8 cellular contexts compared by ENCODE assay signal in genomic region chr1:40153073-40153770, GRCh38. TPM values are rescaled to one million over a fixed set of nuclear protein-coding genes. Genes with fewer than 3 reads are reported as not detected.
DNase-seq lines count a peak whose midpoint lies in the region; ATAC-seq, FAIRE-seq and TF ChIP-seq lines count a peak whose summit lies in the region.

No MANE protein-coding gene starts in this region.

- 2% methylated on average over 2 of the region's 2 CpGs for WGBS in hepatocyte (ENCODE audit: low lambda C conversion rate, missing lambda C conversion rate)
- WGBS in small intestine, 3 donors: 0 to 2% (median 0%) methylated on average over 2 of the region's 2 CpGs

- no peaks in the 10 kb centered on the region for H3K79me2 ChIP-seq in hepatocyte

- TF ChIP-seq CTCF in AG04450 (IDR thresholded peaks at IDR 0.05; ENCODE audit: low read depth, low read length) (peak; percentile 80), hepatocyte (IDR thresholded peaks at IDR 0.05; ENCODE audit: poor library complexity) (peak; percentile 77)

- H3K27me3 Mint-ChIP-seq in activated naive CD8-positive, alpha-beta T cell treated with anti-CD3 and anti-CD28 coated beads, Interleukin-2, amount 50 U/mL, for 24 hours: peaks cover 3% of the 10 kb centered on the region

- peak overlapping the region; percentile 39 for H3K4me2 ChIP-seq in hepatocyte

- CTCF ChIA-PET in AG04450 (lab: Charles Lee): interaction anchor here (0.6 to 6.4 kb wide), 59 partner anchors 10 to 286 kb away, joined by 3 to 283 read pairs (median 5); partner anchors contain the start of gene COL9A2

- H3K27me3 ChIP-seq in AG04450 (ENCODE audit: control insufficient read depth, insufficient read depth, low read length) (peaks cover 2% of the 10 kb centered on the region), hepatocyte (peaks cover 7% of the 10 kb centered on the region), small intestine (ENCODE audit: control insufficient read depth in 2 of 2, insufficient read depth in 2 of 2, low read length in 2 of 2) (no peaks in the 10 kb centered on the region)

- DNase-seq in AG04450 (ENCODE audit: low read depth, low spot score): peak; percentile 23
- DNase-seq in GM03348 (ENCODE audit: low spot score): peak; percentile 52
- DNase-seq in NCI-H748 treated with DMSO at 0.1 percent for 48 hours (lab: John Stamatoyannopoulos, UW): peak; percentile 95
- DNase-seq in activated naive CD8-positive, alpha-beta T cell treated with anti-CD3 and anti-CD28 coated beads, Interleukin-2, amount 50 U/mL, for 24 hours: no peak
- DNase-seq in hepatocyte (ENCODE audit: low spot score): peak; percentile 61
- peak; percentile 65 for DNase-seq in small intestine
- DNase-seq in NK-92 (lab: John Stamatoyannopoulos, UW; ENCODE audit: unreplicated experiment): no peak

- H3K4me1 ChIP-seq in hepatocyte (ENCODE audit: insufficient read depth): no peaks in the 10 kb centered on the region
- H3K4me1 ChIP-seq in small intestine (ENCODE audit: control insufficient read depth in 2 of 2, insufficient read depth in 1 of 2, low read depth in 1 of 2, low read length in 1 of 2): no peaks in the 10 kb centered on the region

- POLR2A ChIA-PET in AG04450 (lab: Yijun Ruan, JAX): no interaction called here

- peak; percentile 63 for ATAC-seq in HG03280 (IDR thresholded peaks at IDR 0.05; ENCODE audit: unreplicated experiment)
- no peak for ATAC-seq in activated naive CD8-positive, alpha-beta T cell treated with anti-CD3 and anti-CD28 coated beads, Interleukin-2, amount 50 U/mL, for 24 hours

- H3K4me3 Mint-ChIP-seq in activated naive CD8-positive, alpha-beta T cell treated with anti-CD3 and anti-CD28 coated beads, Interleukin-2, amount 50 U/mL, for 24 hours: no peak overlapping the region

- peaks cover 13% of the 10 kb centered on the region for H3K4me1 Mint-ChIP-seq in activated naive CD8-positive, alpha-beta T cell treated with anti-CD3 and anti-CD28 coated beads, Interleukin-2, amount 50 U/mL, for 24 hours

- no peak for FAIRE-seq in small intestine (lab: Jason Lieb, UNC)

- H3K9me3 ChIP-seq in AG04450 (ENCODE audit: control insufficient read depth, insufficient read depth, low read length) (no peaks in the 10 kb centered on the region), hepatocyte (ENCODE audit: low read depth) (no peaks in the 10 kb centered on the region), small intestine (ENCODE audit: control insufficient read depth, low read depth) (no peaks in the 10 kb centered on the region)

- H3K36me3 ChIP-seq in hepatocyte (replicated peaks; ENCODE audit: insufficient read depth, low read depth) (no peaks in the 10 kb centered on the region), small intestine (ENCODE audit: control insufficient read depth in 2 of 2, insufficient read depth in 2 of 2, low read length in 2 of 2) (no peaks in the 10 kb centered on the region)

- H4K20me1 ChIP-seq in hepatocyte (ENCODE audit: insufficient read depth, poor library complexity, severe bottlenecking): no peaks in the 10 kb centered on the region

- H3K4me3 ChIP-seq in AG04450 (ENCODE audit: low read depth, low read length) (no peak overlapping the region), hepatocyte (no peak overlapping the region), small intestine (ENCODE audit: low read depth in 1 of 2, low read length in 2 of 2) (no peak overlapping the region)

- no peaks in the 10 kb centered on the region for H3K9me2 ChIP-seq in hepatocyte (replicated peaks; ENCODE audit: insufficient read depth)

- peak overlapping the region; percentile 61 for H2AFZ ChIP-seq in hepatocyte

- no peaks in the 10 kb centered on the region for H3K36me3 Mint-ChIP-seq in activated naive CD8-positive, alpha-beta T cell treated with anti-CD3 and anti-CD28 coated beads, Interleukin-2, amount 50 U/mL, for 24 hours (ENCODE audit: low read depth)

- peak overlapping the region; percentile 11 for H3K27ac Mint-ChIP-seq in activated naive CD8-positive, alpha-beta T cell treated with anti-CD3 and anti-CD28 coated beads, Interleukin-2, amount 50 U/mL, for 24 hours

- no peak overlapping the region for H3K27ac ChIP-seq in AG04450 (ENCODE audit: low read depth, low read length)
- H3K27ac ChIP-seq in hepatocyte: no peak overlapping the region
- H3K27ac ChIP-seq in small intestine (ENCODE audit: low read depth in 1 of 2, low read length in 1 of 2): no peak overlapping the region

- no peaks in the 10 kb centered on the region for H3K9me3 Mint-ChIP-seq in activated naive CD8-positive, alpha-beta T cell treated with anti-CD3 and anti-CD28 coated beads, Interleukin-2, amount 50 U/mL, for 24 hours

RNA-seq across cellular contexts. Expression of gene RLF, which starts 8.0 kb away (rescaled TPM):
- polyA plus RNA-seq in AG04450 (2011; rRNA removed) (7.4 and 11.0 TPM in 2 replicates), hepatocyte (3.9 and 5.6 TPM in 2 replicates), small intestine (1 to 10 TPM; 3.2 to 4.5 (median 3.8) TPM)
- 8.8 and 19.5 TPM in 2 replicates for polyA minus RNA-seq in AG04450 (2011; rRNA and poly(A)+ RNA removed)
- total RNA-seq in hepatocyte: 17.4 and 18.8 TPM in 2 replicates

RNA-seq across cellular contexts. Expression of gene PPT1, which starts 56.2 kb away (rescaled TPM):
- polyA plus RNA-seq in AG04450 (2011; rRNA removed): 44.2 and 45.1 TPM in 2 replicates
- polyA minus RNA-seq in AG04450 (2011; rRNA and poly(A)+ RNA removed): 23.4 and 36.8 TPM in 2 replicates
- 64.2 and 86.5 TPM in 2 replicates for total RNA-seq in hepatocyte
- 78.0 and 80.2 TPM in 2 replicates for polyA plus RNA-seq in hepatocyte
- 10 to 100 TPM in 1 of 3 donors, 1 to 10 TPM in 2; 5.1 to 37.1 (median 8.9) TPM for polyA plus RNA-seq in small intestine

Comparison
In these comparisons a context has a peak if more than half of its experiments do, and no peak if none do; other contexts are left out.
1. DNase-seq: peak in AG04450 (single experiment), GM03348 (single experiment), NCI-H748 treated with DMSO at 0.1 percent for 48 hours (single experiment), hepatocyte (single experiment) and small intestine (single experiment); none in activated naive CD8-positive, alpha-beta T cell treated with anti-CD3 and anti-CD28 coated beads, Interleukin-2, amount 50 U/mL, for 24 hours (single experiment) and NK-92 (single experiment).